In genomic region chr4:18052158-18052557, GRCh38 we compare ENCODE assay signal across 26 cellular contexts.
"Had no signal": no experiment of that assay in that cellular context is flagged by ENCODE, and none has a peak within 500 bp of the region (broad histone marks: within the 10 kb centered on the region; RNA-seq: fewer than 3 reads in every experiment).

No MANE protein-coding gene starts in this region.

- ATAC-seq: esophagus mucosa; left lobe of liver; mucosa of descending colon; natural killer cell treated with Interleukin-12 subunit alpha and Interleukin-12 subunit beta and Interleukin-15 and Interleukin-18, amount 100 ng/mL, for 72 hours; sciatic nerve had no signal

- H3K4me1 ChIP-seq: colonic mucosa, parathyroid adenoma, stomach, thyroid gland, vagina had no signal

- DNase-seq: colonic mucosa; effector CD8-positive, alpha-beta T cell; endodermal cell; foreskin melanocyte; glutamatergic neuron; hypothalamus; immature natural killer cell; mesenchymal stem cell; mucosa of descending colon; naive B cell; stimulated activated CD4-positive, alpha-beta T cell treated with anti-CD3 and anti-CD28 coated beads, Interleukin-12 subunit alpha, Interleukin-12 subunit beta, amount 100 ng/mL, for 4 hours; stimulated activated CD4-positive, alpha-beta T cell treated with anti-CD3 and anti-CD28 coated beads, Interleukin-1b, Interleukin-23, amount 100 ng/mL, for 48 hours; stimulated activated CD4-positive, alpha-beta T cell treated with anti-CD3 and anti-CD28 coated beads, Interleukin-4, amount 100 ng/mL, for 1 hour; stimulated activated CD8-positive, alpha-beta memory T cell treated with anti-CD3 and anti-CD28 coated beads, Interleukin-4, amount 100 ng/mL, for 48 hours; stimulated activated naive CD4-positive, alpha-beta T cell treated with Interleukin-2 at 50 U/mL for 16 hours; stomach; thyroid gland had no signal

- H3K9me3 ChIP-seq: colonic mucosa, mucosa of descending colon, neutrophil, stomach, thyroid gland, vagina had no signal

- H3K27ac ChIP-seq: colonic mucosa, epithelial cell of prostate, neutrophil, parathyroid adenoma, stomach, thyroid gland, vagina had no signal

- H3K27me3 ChIP-seq: colonic mucosa, stomach, thyroid gland, vagina had no signal

- H3K36me3 ChIP-seq: colonic mucosa, neutrophil, stomach, thyroid gland, vagina had no signal

- H3K4me3 ChIP-seq: colonic mucosa, mucosa of descending colon, smooth muscle cell, stomach, thyroid gland, vagina had no signal
